ENCODE assay signal across 25 cellular contexts in the genomic region with DNA sequence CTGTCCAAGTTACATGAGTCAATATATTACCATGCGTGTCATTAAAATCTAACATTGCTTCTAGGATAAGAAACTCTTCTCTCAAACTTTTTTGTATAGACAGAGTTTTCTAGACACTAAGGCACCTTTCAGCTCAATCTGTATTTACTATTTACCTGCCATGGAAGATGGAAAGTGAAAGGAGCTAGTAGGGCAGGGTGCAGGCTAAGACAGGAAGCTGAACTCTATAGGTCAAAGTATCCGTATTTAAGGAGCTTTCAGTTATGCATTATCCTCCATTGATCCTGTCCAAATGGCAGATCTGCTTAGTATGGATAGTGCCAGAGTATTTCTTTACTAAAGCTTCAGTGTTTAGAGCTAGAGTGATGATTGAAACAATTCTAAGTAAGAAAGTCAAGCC.
A peak's percentile ranks its signal among the peaks of the same experiment; 100 is the strongest.
DNase-seq lines count a peak whose midpoint lies in the region; ATAC-seq, FAIRE-seq and TF ChIP-seq lines count a peak whose summit lies in the region.
"Had no signal": no experiment of that assay in that cellular context is flagged by ENCODE, and none has a peak within 500 bp of the region (broad histone marks: within the 10 kb centered on the region; RNA-seq: fewer than 3 reads in every experiment).

No MANE protein-coding gene starts in this region.

- H3K9ac ChIP-seq in MM.1S (ENCODE audit: low read length) = no peak overlapping the region

- intact Hi-C loops in esophagus muscularis mucosa (cut with DNase I) (no loop called here), tibial artery (cut with DNase I; ENCODE audit: low total_unique reads) (no loop called here)

- no peaks in the 10 kb centered on the region for H3K79me2 ChIP-seq in MM.1S (ENCODE audit: low read length)

- no peaks in the 10 kb centered on the region for H3F3A ChIP-seq in MM.1S (ENCODE audit: insufficient read depth, low read length)

- TF ChIP-seq EP300 in esophagus muscularis mucosa (IDR thresholded peaks at IDR 0.05) = no peak

- TF ChIP-seq POLR2A in esophagus muscularis mucosa (IDR thresholded peaks at IDR 0.05; ENCODE audit: low read depth) = no peak

- no peaks in the 10 kb centered on the region for H3K9me2 ChIP-seq in MM.1S (replicated peaks; ENCODE audit: insufficient read depth, low read length)

- no peak overlapping the region for H3K4me3 ChIP-seq in MM.1S (ENCODE audit: low read length)
- H3K4me3 ChIP-seq in small intestine (ENCODE audit: low read depth in 1 of 2, low read length in 2 of 2) = no peak overlapping the region
- H3K4me3 ChIP-seq in esophagus muscularis mucosa = no peak overlapping the region
- no peak overlapping the region for H3K4me3 ChIP-seq in tibial artery
- H3K4me3 ChIP-seq: GM23338, HAP-1, SK-N-MC had no signal

- peak; percentile 37 for DNase-seq in MM.1S
- peak; percentile 55 for DNase-seq in small intestine
- no peak for DNase-seq in esophagus muscularis mucosa (ENCODE audit: extremely low spot score)
- DNase-seq in tibial artery = no peak
- DNase-seq in SW 1271 (lab: John Stamatoyannopoulos, UW) = no peak
- DNase-seq: AML-193; C1 segment of cervical spinal cord; Calu3; CD8-positive, alpha-beta T cell; Kasumi-1; NCI-H1048; NCI-H1436; NCI-H187 treated with DMSO at 0.1 percent for 48 hours; NCI-H2107; NCI-H510A; NK-92 treated with Interleukin-12 subunit alpha and Interleukin-12 subunit beta, amount 100 ng/mL, for 24 hours; SHP77 treated with DMSO at 0.1 percent for 48 hours; T-helper 2 cell had no signal

- 48 to 59% (median 51%) methylated on average over 2 of the region's 2 CpGs for WGBS in small intestine, 3 donors
- WGBS in esophagus muscularis mucosa = 71% methylated on average over 2 of the region's 2 CpGs

- H3K9me3 ChIP-seq in MM.1S (replicated peaks; ENCODE audit: insufficient read depth, low read length) (no peaks in the 10 kb centered on the region), small intestine (ENCODE audit: control insufficient read depth, low read depth) (no peaks in the 10 kb centered on the region), esophagus muscularis mucosa (no peaks in the 10 kb centered on the region), tibial artery (no peaks in the 10 kb centered on the region)
- H3K9me3 ChIP-seq: HAP-1 had no signal

- H4K20me1 ChIP-seq in MM.1S (ENCODE audit: insufficient read depth, low read length) = no peaks in the 10 kb centered on the region

- H3K4me2 ChIP-seq in MM.1S (ENCODE audit: low read depth, low read length) = peak overlapping the region; percentile 42; the same call in 1 of the 2 replicates
- H3K4me2 ChIP-seq: GM23338 had no signal

- H3K36me3 ChIP-seq in MM.1S (replicated peaks; ENCODE audit: insufficient read depth, low read length) (no peaks in the 10 kb centered on the region), small intestine (ENCODE audit: control insufficient read depth in 2 of 2, insufficient read depth in 2 of 2, low read length in 2 of 2) (no peaks in the 10 kb centered on the region), esophagus muscularis mucosa (no peaks in the 10 kb centered on the region), tibial artery (no peaks in the 10 kb centered on the region)
- H3K36me3 ChIP-seq: HAP-1 had no signal

- ATAC-seq in GM18867 (IDR thresholded peaks at IDR 0.05; ENCODE audit: unreplicated experiment) (peak; percentile 49), GM21786 (IDR thresholded peaks at IDR 0.05; ENCODE audit: unreplicated experiment) (peak; percentile 50)
- ATAC-seq: CD8-positive, alpha-beta T cell; GM23338 had no signal

- H3K4me1 ChIP-seq in MM.1S (ENCODE audit: low read length) = 0 out of 2 replicates have a peak, but pooled peaks cover 2% of the 10 kb centered on the region
- no peaks in the 10 kb centered on the region for H3K4me1 ChIP-seq in small intestine (ENCODE audit: control insufficient read depth in 2 of 2, insufficient read depth in 1 of 2, low read depth in 1 of 2, low read length in 1 of 2)
- no peaks in the 10 kb centered on the region for H3K4me1 ChIP-seq in esophagus muscularis mucosa
- H3K4me1 ChIP-seq in tibial artery = no peaks in the 10 kb centered on the region

- no peak overlapping the region for H3K27ac ChIP-seq in MM.1S (ENCODE audit: low read length)
- H3K27ac ChIP-seq in small intestine (ENCODE audit: low read depth in 1 of 2, low read length in 1 of 2) = no peak overlapping the region
- H3K27ac ChIP-seq in esophagus muscularis mucosa (replicated peaks in 1 of 4) = no peak overlapping the region
- no peak overlapping the region for H3K27ac ChIP-seq in tibial artery
- H3K27ac ChIP-seq: RWPE1, SK-N-MC had no signal

- H3K27me3 ChIP-seq in MM.1S (replicated peaks; ENCODE audit: insufficient read depth, low read length) = no peaks in the 10 kb centered on the region
- no peaks in the 10 kb centered on the region for H3K27me3 ChIP-seq in small intestine (ENCODE audit: control insufficient read depth in 2 of 2, insufficient read depth in 2 of 2, low read length in 2 of 2)
- no peaks in the 10 kb centered on the region for H3K27me3 ChIP-seq in esophagus muscularis mucosa
- no peaks in the 10 kb centered on the region for H3K27me3 ChIP-seq in tibial artery

- FAIRE-seq in small intestine (lab: Jason Lieb, UNC) = no peak
- FAIRE-seq: G401.6 had no signal

- TF ChIP-seq CTCF in MM.1S (IDR thresholded peaks at IDR 0.05; ENCODE audit: low read length) (no peak), esophagus muscularis mucosa (IDR thresholded peaks at IDR 0.05) (no peak), tibial artery (IDR thresholded peaks at IDR 0.05) (no peak)

- no peak overlapping the region for H2AFZ ChIP-seq in MM.1S (ENCODE audit: low read length)
- H2AFZ ChIP-seq: GM23338 had no signal

Comparison
In these comparisons a context has a peak if more than half of its experiments do, and no peak if none do; other contexts are left out.
1. DNase-seq: peak in MM.1S (single experiment) and small intestine (single experiment); none in esophagus muscularis mucosa (single experiment), tibial artery (0 of 2) and SW 1271 (0 of 2).